32 cellular contexts compared by ENCODE assay signal in genomic region chr1:68057564-68057963, GRCh38. TPM values are rescaled to one million over a fixed set of nuclear protein-coding genes. Genes with fewer than 3 reads are reported as not detected.
DNase-seq lines count a peak whose midpoint lies in the region; ATAC-seq and TF ChIP-seq lines count a peak whose summit lies in the region.
"Had no signal": no experiment of that assay in that cellular context is flagged by ENCODE, and none has a peak within 500 bp of the region (broad histone marks: within the 10 kb centered on the region; RNA-seq: fewer than 3 reads in every experiment).

No MANE protein-coding gene starts in this region.

- in situ Hi-C loops in brain microvascular endothelial cell (cut with HindIII; ENCODE audit: low pct_ligation_motif_present, low sequenced_read_pairs) = no loop called here

- no peaks in the 10 kb centered on the region for H4K20me1 ChIP-seq in HCT116 (ENCODE audit: insufficient read depth)

- no peak overlapping the region for H3K56ac ChIP-seq in mesendoderm (ENCODE audit: low read length)

- H3K79me1 ChIP-seq in mesendoderm (ENCODE audit: low read length) = no peaks in the 10 kb centered on the region

- no peak overlapping the region for H3K9ac ChIP-seq in HCT116 (ENCODE audit: low read length)
- no peak overlapping the region for H3K9ac ChIP-seq in mesendoderm (ENCODE audit: low read length)

- H3K4me3 ChIP-seq in GM12864 (ENCODE audit: low read depth, low read length) (no peak overlapping the region), HCT116 (replicated peaks in 1 of 2; ENCODE audit: low read depth in 1 of 2, low read length in 2 of 2) (no peak overlapping the region), brain microvascular endothelial cell (ENCODE audit: low read depth, low read length) (no peak overlapping the region), mesendoderm (ENCODE audit: low read length) (no peak overlapping the region)
- H3K4me3 ChIP-seq: heart left ventricle, left lung, pancreas, right atrium auricular region, spleen had no signal

- no peak overlapping the region for H3K23ac ChIP-seq in mesendoderm (ENCODE audit: low read length)

- no peak overlapping the region for H4K8ac ChIP-seq in mesendoderm (ENCODE audit: low read depth, low read length)

- TF ChIP-seq CTCF in GM12864 (IDR thresholded peaks at IDR 0.05; ENCODE audit: low read depth, low read length, missing control alignments) (peak; percentile 20), HCT116 (IDR thresholded peaks at IDR 0.05 in 2 of 3, conservative IDR thresholded peaks at IDR 0.05 in 1 of 3; ENCODE audit: borderline replicate concordance in 1 of 3, insufficient read depth in 1 of 3, low read depth in 2 of 3, low read length in 2 of 3) (peak; percentile 10 to 28 (median 27); a peak in 1 of 6 replicates), brain microvascular endothelial cell (IDR thresholded peaks at IDR 0.05; ENCODE audit: low read depth, low read length, missing control alignments) (peak; percentile 35)

- POLR2A ChIA-PET in HCT116 (lab: Charles Lee) = no interaction called here

- H3K79me2 ChIP-seq in HCT116 (ENCODE audit: insufficient read depth, low read length) (no peaks in the 10 kb centered on the region), mesendoderm (ENCODE audit: control insufficient read depth, insufficient read depth, low read length) (no peaks in the 10 kb centered on the region)

- no peaks in the 10 kb centered on the region for H3K9me2 ChIP-seq in HCT116 (ENCODE audit: insufficient read depth)

- no peaks in the 10 kb centered on the region for H3K9me3 ChIP-seq in HCT116 (ENCODE audit: control insufficient read depth in 1 of 2, insufficient read depth in 1 of 2, low read depth in 1 of 2, low read length in 2 of 2)
- H3K9me3 ChIP-seq: left lung, pancreas, right atrium auricular region had no signal

- H3K4ac ChIP-seq in mesendoderm (ENCODE audit: low read depth, low read length) = no peak overlapping the region

- H2AFZ ChIP-seq in HCT116 (ENCODE audit: low read depth, low read length, poor library complexity, severe bottlenecking) = no peak overlapping the region

- H3K27me3 ChIP-seq in HCT116 (ENCODE audit: insufficient read depth, low read length) = no peaks in the 10 kb centered on the region
- H3K27me3 ChIP-seq in brain microvascular endothelial cell (replicated peaks) = no peaks in the 10 kb centered on the region
- H3K27me3 ChIP-seq in mesendoderm (ENCODE audit: insufficient read depth, low read length, poor library complexity) = no peaks in the 10 kb centered on the region
- H3K27me3 ChIP-seq: heart left ventricle, left lung, pancreas, right atrium auricular region, spleen had no signal

- no peak for DNase-seq in GM12864 (ENCODE audit: low read depth)
- DNase-seq in HCT116 (ENCODE audit: low read depth, low spot score) = no peak
- DNase-seq in brain microvascular endothelial cell = no peak
- peak; percentile 40 for DNase-seq in mesendoderm
- DNase-seq in occipital lobe (lab: John Stamatoyannopoulos, UW) = no peak
- DNase-seq in activated CD8-positive, alpha-beta memory T cell treated with anti-CD3 and anti-CD28 coated beads for 24 hours = no peak
- DNase-seq in midbrain (lab: John Stamatoyannopoulos, UW) = no peak
- DNase-seq: activated CD4-positive, alpha-beta T cell treated with anti-CD3 and anti-CD28 coated beads, Interleukin-2, amount 50 U/mL, for 4 hours; activated CD4-positive, CD25-positive, alpha-beta regulatory T cell; activated effector memory CD4-positive, alpha-beta T cell treated with Interleukin-2 at 50 U/mL for 16 hours; activated naive CD8-positive, alpha-beta T cell treated with anti-CD3 and anti-CD28 coated beads, Interleukin-2, amount 10 ng/mL, durations not matched to agents 7 days and 5 days; Calu3; cerebellar nuclear complex; EL; immature natural killer cell; left lung; natural killer cell; NCI-H1105 treated with DMSO at 0.1 percent for 48 hours; NCI-H2029; NCI-H226; NCI-H774; pancreas; SHP77; stimulated activated CD4-positive, alpha-beta T cell treated with anti-CD3 and anti-CD28 coated beads, Interleukin-2, amount 100 ng/mL, for 48 hours; substantia nigra; SW 1271 had no signal

- H2BK15ac ChIP-seq in mesendoderm (replicated peaks; ENCODE audit: low read depth) = no peak overlapping the region

- no peak overlapping the region for H3K4me2 ChIP-seq in HCT116 (ENCODE audit: low read length)
- H3K4me2 ChIP-seq in mesendoderm (ENCODE audit: low read length) = no peak overlapping the region

- H3K27ac ChIP-seq in HCT116 (ENCODE audit: low read depth, low read length) (no peak overlapping the region), brain microvascular endothelial cell (no peak overlapping the region), mesendoderm (ENCODE audit: low read depth, low read length) (no peak overlapping the region)
- H3K27ac ChIP-seq: C4-2B, epithelial cell of prostate, heart left ventricle, left lung, pancreas, right atrium auricular region, spleen had no signal

- ATAC-seq in HCT116 = peak; percentile 83
- ATAC-seq: heart left ventricle; left lung; natural killer cell; pancreas; stimulated activated effector memory CD8-positive, alpha-beta T cell treated with anti-CD3 and anti-CD28 coated beads, Interleukin-12 subunit alpha, Interleukin-12 subunit beta, amount 100 ng/mL, for 72 hours had no signal

- H3K36me3 ChIP-seq in HCT116 (ENCODE audit: control insufficient read depth in 1 of 2, insufficient read depth in 2 of 2, low read length in 2 of 2) (no peaks in the 10 kb centered on the region), brain microvascular endothelial cell (replicated peaks) (no peaks in the 10 kb centered on the region), mesendoderm (ENCODE audit: control insufficient read depth, insufficient read depth, low read length) (no peaks in the 10 kb centered on the region)
- H3K36me3 ChIP-seq: heart left ventricle, left lung, pancreas, right atrium auricular region, spleen had no signal

- CTCF ChIA-PET in HCT116 (lab: Charles Lee) = no interaction called here

- H2AK5ac ChIP-seq in mesendoderm (ENCODE audit: low read length) = no peak overlapping the region

- H3K4me1 ChIP-seq in HCT116 (ENCODE audit: control insufficient read depth in 1 of 2, insufficient read depth in 2 of 2, low read length in 2 of 2) = peaks cover 2 to 10% of the 10 kb centered on the region in 2 experiments; a peak in 3 of 4 replicates
- H3K4me1 ChIP-seq in mesendoderm (ENCODE audit: control insufficient read depth, low read depth, low read length) = no peaks in the 10 kb centered on the region
- H3K4me1 ChIP-seq: heart left ventricle, left lung, pancreas, right atrium auricular region, spleen had no signal

- no peak overlapping the region for H4K5ac ChIP-seq in mesendoderm (ENCODE audit: low read length)

- TF ChIP-seq RAD21 in HCT116 (IDR thresholded peaks at IDR 0.05; ENCODE audit: low read depth) = no peak

- intact Hi-C loops in HCT116 (cut with micrococcal nuclease) = no loop called here

- RAD21 ChIA-PET in HCT116 (lab: Charles Lee; ENCODE audit: low non-redundant PET in 1 of 2, low total read pairs in 2 of 2, uncharacterized antibody in 2 of 2, unreplicated experiment in 2 of 2) = interaction anchor here (0.6 kb wide), 2 partner anchors 259 to 366 kb away, joined by 3 read pairs; no protein-coding TSS in a partner anchor

- TF ChIP-seq POLR2A in HCT116 (IDR thresholded peaks at IDR 0.05; ENCODE audit: borderline replicate concordance, extremely low read depth, insufficient read depth, insufficient read length) = no peak

- no CpG with 5 or more reads among the region's 3 CpGs for WGBS in mesendoderm (ENCODE audit: extremely low coverage, insufficient coverage, low lambda C conversion rate)

- H2BK120ac ChIP-seq in mesendoderm (ENCODE audit: low read depth, low read length) = no peak overlapping the region

- no peak overlapping the region for H2BK5ac ChIP-seq in mesendoderm (ENCODE audit: low read length)

- BruUV-seq in HCT116 (replicated peaks; lab: Mats Ljungman, UMichigan) = no TSS peak

- no peak overlapping the region for H3K18ac ChIP-seq in mesendoderm (ENCODE audit: low read length)

TF ChIP-seq in HCT116, 20 proteins besides CTCF, POLR2A, EP300 and RAD21 (continues in another document):
- TF ChIP-seq SP1 (IDR thresholded peaks at IDR 0.05; ENCODE audit: low read depth) (no peak), ZFX (IDR thresholded peaks at IDR 0.05) (no peak), SIN3A (IDR thresholded peaks at IDR 0.05; ENCODE audit: low read depth) (no peak), MAX (IDR thresholded peaks at IDR 0.05) (no peak), POLR2AphosphoS5 (IDR thresholded peaks at IDR 0.05; ENCODE audit: low read depth, low read length) (no peak), EZH2phosphoT487 (IDR thresholded peaks at IDR 0.05; ENCODE audit: borderline replicate concordance) (no peak)
- TF ChIP-seq, protein P1, sequence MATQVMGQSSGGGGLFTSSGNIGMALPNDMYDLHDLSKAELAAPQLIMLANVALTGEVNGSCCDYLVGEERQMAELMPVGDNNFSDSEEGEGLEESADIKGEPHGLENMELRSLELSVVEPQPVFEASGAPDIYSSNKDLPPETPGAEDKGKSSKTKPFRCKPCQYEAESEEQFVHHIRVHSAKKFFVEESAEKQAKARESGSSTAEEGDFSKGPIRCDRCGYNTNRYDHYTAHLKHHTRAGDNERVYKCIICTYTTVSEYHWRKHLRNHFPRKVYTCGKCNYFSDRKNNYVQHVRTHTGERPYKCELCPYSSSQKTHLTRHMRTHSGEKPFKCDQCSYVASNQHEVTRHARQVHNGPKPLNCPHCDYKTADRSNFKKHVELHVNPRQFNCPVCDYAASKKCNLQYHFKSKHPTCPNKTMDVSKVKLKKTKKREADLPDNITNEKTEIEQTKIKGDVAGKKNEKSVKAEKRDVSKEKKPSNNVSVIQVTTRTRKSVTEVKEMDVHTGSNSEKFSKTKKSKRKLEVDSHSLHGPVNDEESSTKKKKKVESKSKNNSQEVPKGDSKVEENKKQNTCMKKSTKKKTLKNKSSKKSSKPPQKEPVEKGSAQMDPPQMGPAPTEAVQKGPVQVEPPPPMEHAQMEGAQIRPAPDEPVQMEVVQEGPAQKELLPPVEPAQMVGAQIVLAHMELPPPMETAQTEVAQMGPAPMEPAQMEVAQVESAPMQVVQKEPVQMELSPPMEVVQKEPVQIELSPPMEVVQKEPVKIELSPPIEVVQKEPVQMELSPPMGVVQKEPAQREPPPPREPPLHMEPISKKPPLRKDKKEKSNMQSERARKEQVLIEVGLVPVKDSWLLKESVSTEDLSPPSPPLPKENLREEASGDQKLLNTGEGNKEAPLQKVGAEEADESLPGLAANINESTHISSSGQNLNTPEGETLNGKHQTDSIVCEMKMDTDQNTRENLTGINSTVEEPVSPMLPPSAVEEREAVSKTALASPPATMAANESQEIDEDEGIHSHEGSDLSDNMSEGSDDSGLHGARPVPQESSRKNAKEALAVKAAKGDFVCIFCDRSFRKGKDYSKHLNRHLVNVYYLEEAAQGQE (IDR thresholded peaks at IDR 0.05; ENCODE audit: low read depth) = no peak

RNA-seq across cellular contexts. Expression of gene DIRAS3, which starts 7.1 kb away (rescaled TPM):
- total RNA-seq in HCT116 (2021; ENCODE audit: unreplicated experiment) (1.9 TPM), occipital lobe (0.94 TPM)
- 2.2 and 3.0 TPM in 2 replicates for polyA plus RNA-seq in HCT116 (2012)
- polyA plus RNA-seq in mesendoderm (2013, experiment 1 of 2) = 0.15 TPM
- polyA plus RNA-seq in mesendoderm (2013, experiment 2 of 2) = 0.15 TPM
- total RNA-seq: activated naive CD8-positive, alpha-beta T cell treated with anti-CD3 and anti-CD28 coated beads, Interleukin-2, amount 10 ng/mL, durations not matched to agents 7 days and 5 days; natural killer cell had no signal
- polyA plus RNA-seq: immature natural killer cell had no signal
